In genomic region chr18:75482880-75483279, GRCh38 we compare ENCODE assay signal across 16 cellular contexts. TPM values are rescaled to one million over a fixed set of nuclear protein-coding genes. Genes with fewer than 3 reads are reported as not detected.
A peak's percentile ranks its signal among the peaks of the same experiment; 100 is the strongest.
DNase-seq lines count a peak whose midpoint lies in the region; ATAC-seq and TF ChIP-seq lines count a peak whose summit lies in the region.
"Had no signal": no experiment of that assay in that cellular context is flagged by ENCODE, and none has a peak within 500 bp of the region (broad histone marks: within the 10 kb centered on the region; RNA-seq: fewer than 3 reads in every experiment).

No MANE protein-coding gene starts in this region.

- peak; percentile 57 for DNase-seq in EL
- peak; percentile 84 for DNase-seq in amniotic epithelial cell (ENCODE audit: low read depth)
- no peak for DNase-seq in hepatocyte (ENCODE audit: low spot score)
- DNase-seq in stimulated activated CD4-positive, alpha-beta T cell treated with anti-CD3 and anti-CD28 coated beads, Interleukin-15, amount 100 ng/mL, for 24 hours, result no peak
- DNase-seq in thyroid gland, result no peak
- DNase-seq in SW480 (ENCODE audit: low spot score), result no peak
- DNase-seq: Caco-2; CD8-positive, alpha-beta memory T cell; H7 had no signal

- H3K4me2 ChIP-seq in hepatocyte, result peak overlapping the region; percentile 5
- H3K4me2 ChIP-seq: BLaER1, GM23338 had no signal

- no peaks in the 10 kb centered on the region for H3K27me3 ChIP-seq in hepatocyte
- no peaks in the 10 kb centered on the region for H3K27me3 ChIP-seq in thyroid gland
- H3K27me3 ChIP-seq: BLaER1 had no signal

- H3K27ac ChIP-seq in hepatocyte (peak overlapping the region; percentile 72), thyroid gland (no peak overlapping the region)
- H3K27ac ChIP-seq: BLaER1 had no signal

- no peaks in the 10 kb centered on the region for H3K79me2 ChIP-seq in hepatocyte

- H3K4me1 ChIP-seq in hepatocyte (ENCODE audit: insufficient read depth) (no peaks in the 10 kb centered on the region), thyroid gland (no peaks in the 10 kb centered on the region)
- H3K4me1 ChIP-seq: BLaER1, Caco-2 had no signal

- H3K4me3 ChIP-seq in hepatocyte, result no peak overlapping the region
- H3K4me3 ChIP-seq in thyroid gland (replicated peaks in 1 of 3), result no peak overlapping the region
- H3K4me3 ChIP-seq: BLaER1, GM12878, GM23338 had no signal

- TF ChIP-seq POLR2A in thyroid gland (IDR thresholded peaks at IDR 0.05), result no peak
- TF ChIP-seq POLR2A in GM18505 (IDR thresholded peaks at IDR 0.05; ENCODE audit: borderline replicate concordance, extremely low read depth, insufficient read depth, insufficient read length), result no peak

- H3K9me3 ChIP-seq in hepatocyte (ENCODE audit: low read depth) (no peaks in the 10 kb centered on the region), thyroid gland (no peaks in the 10 kb centered on the region)
- H3K9me3 ChIP-seq: Caco-2 had no signal

- TF ChIP-seq CTCF in hepatocyte (IDR thresholded peaks at IDR 0.05; ENCODE audit: poor library complexity), result no peak
- TF ChIP-seq CTCF in thyroid gland (IDR thresholded peaks at IDR 0.05), result no peak

- no peaks in the 10 kb centered on the region for H3K9me2 ChIP-seq in hepatocyte (replicated peaks; ENCODE audit: insufficient read depth)

- H2AFZ ChIP-seq in hepatocyte, result no peak overlapping the region
- H2AFZ ChIP-seq: GM23338 had no signal

- no peak for ATAC-seq in GM18505 (IDR thresholded peaks at IDR 0.05; ENCODE audit: unreplicated experiment)
- ATAC-seq: GM12878, GM23338, HepG2 had no signal

- intact Hi-C loops in thyroid gland (cut with DNase I), result loop anchor here (10.0 kb wide), 1 partner anchor 828 kb away; no protein-coding TSS in a partner anchor

- H3K36me3 ChIP-seq in hepatocyte (replicated peaks; ENCODE audit: insufficient read depth, low read depth), result no peaks in the 10 kb centered on the region
- no peaks in the 10 kb centered on the region for H3K36me3 ChIP-seq in thyroid gland
- H3K36me3 ChIP-seq: BLaER1 had no signal

- no peaks in the 10 kb centered on the region for H4K20me1 ChIP-seq in hepatocyte (ENCODE audit: insufficient read depth, poor library complexity, severe bottlenecking)
- H4K20me1 ChIP-seq: BLaER1 had no signal

RNA-seq across cellular contexts. Expression of gene SMIM21, which starts 55.4 kb away (rescaled TPM):
- total RNA-seq in hepatocyte (not detected in 2 replicates), thyroid gland (not detected)
- polyA plus RNA-seq in hepatocyte, result not detected in 2 replicates
- total RNA-seq: A673; Caco-2; CD8-positive, alpha-beta memory T cell; G401; GM12878; GM23338; H7; HepG2 had no signal
- polyA plus RNA-seq: CD8-positive, alpha-beta memory T cell; GM12878; GM23338; HepG2 had no signal

Comparison
In these comparisons a context has a peak if more than half of its experiments do, and no peak if none do; other contexts are left out.
1. DNase-seq: peak in EL (single experiment) and amniotic epithelial cell (single experiment); none in hepatocyte (single experiment), stimulated activated CD4-positive, alpha-beta T cell treated with anti-CD3 and anti-CD28 coated beads, Interleukin-15, amount 100 ng/mL, for 24 hours (single experiment), thyroid gland (0 of 2) and SW480 (single experiment).